In the genomic region with DNA sequence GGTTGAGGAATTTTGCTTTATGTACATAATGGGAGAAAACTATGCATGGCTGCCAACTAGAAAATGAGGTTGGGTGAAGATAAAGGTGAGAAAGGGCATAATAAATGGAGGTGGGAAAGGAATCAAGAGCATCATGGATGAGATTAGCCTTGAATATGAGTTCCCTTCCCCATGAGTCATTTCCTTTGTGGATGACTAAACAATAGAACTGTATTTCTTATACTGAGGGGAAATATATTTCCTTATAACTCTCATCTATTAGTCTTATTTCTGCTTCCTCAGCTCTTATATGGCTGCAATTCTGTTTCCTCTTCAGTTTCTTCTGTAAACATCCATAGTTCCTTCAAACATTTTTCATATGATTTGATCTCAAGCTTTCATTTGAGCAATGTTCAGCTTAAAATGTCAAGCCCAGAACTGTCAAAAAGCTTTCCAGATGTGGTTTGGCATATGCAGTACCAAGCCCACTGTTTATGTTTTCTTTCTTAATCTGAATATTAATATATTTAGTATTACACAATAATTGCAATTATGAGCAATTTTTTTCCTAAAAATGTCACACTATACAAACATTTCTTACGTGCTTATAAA, we compare ENCODE assay signal across 16 cellular contexts.
DNase-seq lines count a peak whose midpoint lies in the region; ATAC-seq, FAIRE-seq and TF ChIP-seq lines count a peak whose summit lies in the region.
"Had no signal": no experiment of that assay in that cellular context is flagged by ENCODE, and none has a peak within 500 bp of the region (broad histone marks: within the 10 kb centered on the region; RNA-seq: fewer than 3 reads in every experiment).

No MANE protein-coding gene starts in this region.

- no peak for FAIRE-seq in bronchial epithelial cell (lab: Jason Lieb, UNC)

- H3K27me3 ChIP-seq in bronchial epithelial cell (ENCODE audit: control insufficient read depth, insufficient read depth, low read length), result no peaks in the 10 kb centered on the region
- H3K27me3 ChIP-seq: cardiac muscle cell had no signal

- H3K4me3 Mint-ChIP-seq in activated T-cell treated with anti-CD3 and anti-CD28 coated beads, Interleukin-2, amount 50 U/mL, for 4 hours, result no peak overlapping the region
- H3K4me3 Mint-ChIP-seq: activated CD8-positive, alpha-beta T cell treated with anti-CD3 and anti-CD28 coated beads, Interleukin-2, amount 10 ng/mL, durations not matched to agents 7 days and 5 days had no signal

- H3K36me3 ChIP-seq in bronchial epithelial cell (ENCODE audit: control insufficient read depth, insufficient read depth, low read length), result no peaks in the 10 kb centered on the region
- H3K36me3 ChIP-seq: cardiac muscle cell had no signal

- no peak for TF ChIP-seq CTCF in bronchial epithelial cell (IDR thresholded peaks at IDR 0.05; ENCODE audit: insufficient read depth, low read length, severe bottlenecking)

- DNase-seq in ELR (ENCODE audit: low read depth) (peak; percentile 74), MV-4-11 (lab: John Stamatoyannopoulos, UW) (peak; percentile 3), bronchial epithelial cell (ENCODE audit: low read depth) (peak; percentile 69), pulmonary artery endothelial cell (ENCODE audit: low read depth, low spot score) (peak; percentile 10), NCI-H1105 treated with DMSO at 0.1 percent for 48 hours (lab: John Stamatoyannopoulos, UW) (no peak)
- no peak for DNase-seq in activated T-cell treated with anti-CD3 and anti-CD28 coated beads, Interleukin-2, amount 50 U/mL, for 4 hours
- DNase-seq: activated CD8-positive, alpha-beta T cell treated with anti-CD3 and anti-CD28 coated beads, Interleukin-2, amount 10 ng/mL, durations not matched to agents 7 days and 5 days; activated effector memory CD4-positive, alpha-beta T cell treated with Interleukin-2 at 50 U/mL for 16 hours; COR-L47; hypothalamus; NCI-H1417 treated with DMSO at 0.1 percent for 48 hours; NCI-H524 treated with DMSO at 0.1 percent for 48 hours; SHP77 treated with DMSO at 0.1 percent for 48 hours had no signal

- no peak for ATAC-seq in activated T-cell treated with anti-CD3 and anti-CD28 coated beads, Interleukin-2, amount 50 U/mL, for 4 hours
- ATAC-seq in GM18861 (IDR thresholded peaks at IDR 0.05; ENCODE audit: unreplicated experiment), result no peak
- ATAC-seq: activated CD8-positive, alpha-beta T cell treated with anti-CD3 and anti-CD28 coated beads, Interleukin-2, amount 10 ng/mL, durations not matched to agents 7 days and 5 days had no signal

- no peak overlapping the region for H3K4me3 ChIP-seq in bronchial epithelial cell (ENCODE audit: low read depth, low read length)
- H3K4me3 ChIP-seq: cardiac muscle cell, lung had no signal

- H3K9me3 Mint-ChIP-seq in activated T-cell treated with anti-CD3 and anti-CD28 coated beads, Interleukin-2, amount 50 U/mL, for 4 hours, result no peaks in the 10 kb centered on the region

- peaks cover 3% of the 10 kb centered on the region for H3K27me3 Mint-ChIP-seq in activated T-cell treated with anti-CD3 and anti-CD28 coated beads, Interleukin-2, amount 50 U/mL, for 4 hours (ENCODE audit: low read depth)

- no peaks in the 10 kb centered on the region for H3K36me3 Mint-ChIP-seq in activated T-cell treated with anti-CD3 and anti-CD28 coated beads, Interleukin-2, amount 50 U/mL, for 4 hours (ENCODE audit: insufficient read depth)

- H3K4me1 Mint-ChIP-seq in activated T-cell treated with anti-CD3 and anti-CD28 coated beads, Interleukin-2, amount 50 U/mL, for 4 hours (ENCODE audit: low read depth), result peaks cover 11% of the 10 kb centered on the region

Comparison
In these comparisons a context has a peak if more than half of its experiments do, and no peak if none do; other contexts are left out.
1. DNase-seq: peak in ELR (single experiment), MV-4-11 (single experiment), bronchial epithelial cell (single experiment) and pulmonary artery endothelial cell (single experiment); none in activated T-cell treated with anti-CD3 and anti-CD28 coated beads, Interleukin-2, amount 50 U/mL, for 4 hours (single experiment) and NCI-H1105 treated with DMSO at 0.1 percent for 48 hours (single experiment).